24 cellular contexts compared by ENCODE assay signal in genomic region chr3:5948081-5948480, GRCh38.
"Had no signal": no experiment of that assay in that cellular context is flagged by ENCODE, and none has a peak within 500 bp of the region (broad histone marks: within the 10 kb centered on the region; RNA-seq: fewer than 3 reads in every experiment).

No MANE protein-coding gene starts in this region.

- H3K27me3 ChIP-seq: neural progenitor cell, ovary, right lobe of liver, sigmoid colon, stomach, thyroid gland, tibial nerve, upper lobe of right lung, uterus had no signal

- H3K4me1 ChIP-seq: neural progenitor cell, parathyroid adenoma, psoas muscle, right lobe of liver, sigmoid colon, stomach, thyroid gland, upper lobe of right lung, uterus had no signal

- H3K4me2 ChIP-seq: neural progenitor cell had no signal

- H3K9me3 ChIP-seq: ovary, psoas muscle, right lobe of liver, sigmoid colon, stomach, thoracic aorta, thyroid gland, tibial nerve, upper lobe of right lung, uterus had no signal

- H3K79me2 ChIP-seq: parathyroid adenoma had no signal

- H3K27ac ChIP-seq: neural progenitor cell, ovary, parathyroid adenoma, psoas muscle, right lobe of liver, sigmoid colon, stomach, thoracic aorta, thyroid gland, tibial nerve, upper lobe of right lung, uterus had no signal

- H3K9ac ChIP-seq: neural progenitor cell, parathyroid adenoma had no signal

- H2AFZ ChIP-seq: neural progenitor cell, parathyroid adenoma had no signal

- H3K4me3 ChIP-seq: neural progenitor cell, ovary, psoas muscle, right lobe of liver, sigmoid colon, stomach, thoracic aorta, thyroid gland, tibial nerve, upper lobe of right lung, uterus had no signal

- FAIRE-seq: small intestine had no signal

- ATAC-seq: natural killer cell; psoas muscle; right cardiac atrium; stimulated activated effector memory CD8-positive, alpha-beta T cell treated with anti-CD3 and anti-CD28 coated beads, Interleukin-12 subunit alpha, Interleukin-12 subunit beta, amount 100 ng/mL, for 72 hours; stimulated activated naive B cell treated with anti-CD40 and anti-IgM and Interleukin-4, amounts not matched to agents 10 μg/mL and 1 μg/mL and 100 μg/mL, for 72 hours; upper lobe of right lung had no signal

- H3K36me3 ChIP-seq: neural progenitor cell, ovary, right lobe of liver, sigmoid colon, stomach, thoracic aorta, thyroid gland, tibial nerve, upper lobe of right lung, uterus had no signal

- DNase-seq: natural killer cell; occipital lobe; ovary; posterior cingulate gyrus; psoas muscle; right cardiac atrium; right lobe of liver; sigmoid colon; small intestine; stimulated activated CD4-positive, alpha-beta T cell treated with anti-CD3 and anti-CD28 coated beads, Interleukin-15, amount 100 ng/mL, for 24 hours; stimulated activated CD4-positive, alpha-beta T cell treated with anti-CD3 and anti-CD28 coated beads, Interleukin-2, amount 100 ng/mL, for 24 hours; stimulated activated CD4-positive, alpha-beta T cell treated with anti-CD3 and anti-CD28 coated beads, Interleukin-2, amount 100 ng/mL, for 48 hours; stimulated activated CD4-positive, alpha-beta T cell treated with anti-CD3 and anti-CD28 coated beads, Interleukin-4, amount 100 ng/mL, for 24 hours; stimulated activated naive B cell treated with anti-CD40 and anti-IgM and Interleukin-4, amounts not matched to agents 10 μg/mL and 1 μg/mL and 100 μg/mL, for 72 hours; stimulated activated naive CD4-positive, alpha-beta T cell treated with Interleukin-2 at 50 U/mL for 16 hours; stomach; thyroid gland; upper lobe of right lung; uterus had no signal
